ENCODE assay signal across 16 cellular contexts in the genomic region with DNA sequence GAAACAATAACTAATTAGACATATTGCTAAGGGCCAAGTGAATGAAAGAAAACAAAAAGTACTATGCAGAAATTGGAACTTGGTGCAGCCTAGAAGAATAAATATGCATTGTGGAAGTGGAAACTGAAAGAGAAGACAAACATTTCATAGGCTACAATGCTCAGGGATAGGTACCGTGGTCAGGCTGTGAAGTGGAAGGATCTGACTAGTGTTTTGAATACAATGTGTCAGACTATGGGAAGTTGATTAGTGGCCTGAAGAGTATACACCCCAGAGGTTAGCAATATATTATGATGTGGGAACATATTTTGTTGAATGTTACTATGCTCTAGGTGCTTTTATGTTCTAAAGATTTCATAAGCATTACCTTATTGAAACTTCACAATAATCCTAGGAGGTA.
"Had no signal": no experiment of that assay in that cellular context is flagged by ENCODE, and none has a peak within 500 bp of the region (broad histone marks: within the 10 kb centered on the region; RNA-seq: fewer than 3 reads in every experiment).

No MANE protein-coding gene starts in this region.

- H3K9me3 Mint-ChIP-seq: activated CD4-positive, alpha-beta memory T cell treated with anti-CD3 and anti-CD28 coated beads for 36 hours; nephron; stimulated activated naive B cell treated with anti-CD40 and anti-IgM and Interleukin-4, amounts not matched to agents 10 μg/mL and 1 μg/mL and 100 μg/mL, for 72 hours had no signal

- H3K4me1 ChIP-seq: ascending aorta, breast epithelium, transverse colon had no signal

- H3K27me3 Mint-ChIP-seq: activated CD4-positive, alpha-beta memory T cell treated with anti-CD3 and anti-CD28 coated beads for 36 hours had no signal

- H3K4me3 ChIP-seq: ascending aorta, breast epithelium, transverse colon had no signal

- H3K36me3 Mint-ChIP-seq: stimulated activated naive B cell treated with anti-CD40 and anti-IgM and Interleukin-4, amounts not matched to agents 10 μg/mL and 1 μg/mL and 100 μg/mL, for 72 hours had no signal

- H3K36me3 ChIP-seq: ascending aorta, breast epithelium, transverse colon had no signal

- H3K27ac Mint-ChIP-seq: activated CD4-positive, alpha-beta memory T cell treated with anti-CD3 and anti-CD28 coated beads for 36 hours; activated T-helper 2 cell treated with anti-CD3 and anti-CD28 coated beads, Interferon-gamma antibody, Interleukin-2, Interleukin-4, amounts not matched to agents 10 μg/mL and 5 μg/mL and 100 μg/mL, durations not matched to agents 14 hours and 24 hours and 36 hours; nephron; stimulated activated naive B cell treated with anti-CD40 and anti-IgM and Interleukin-4, amounts not matched to agents 10 μg/mL and 1 μg/mL and 100 μg/mL, for 72 hours had no signal

- H3K9me3 ChIP-seq: ascending aorta, breast epithelium, transverse colon had no signal

- DNase-seq: activated CD4-positive, alpha-beta memory T cell treated with anti-CD3 and anti-CD28 coated beads for 36 hours; dermis blood vessel endothelial cell; foreskin melanocyte; kidney glomerular epithelial cell; left ventricle myocardium superior; mesendoderm; nucleus accumbens; posterior cingulate gyrus; retina; stimulated activated naive B cell treated with anti-CD40 and anti-IgM and Interleukin-4, amounts not matched to agents 10 μg/mL and 1 μg/mL and 100 μg/mL, for 72 hours; transverse colon had no signal

- H3K4me3 Mint-ChIP-seq: activated CD4-positive, alpha-beta memory T cell treated with anti-CD3 and anti-CD28 coated beads for 36 hours; nephron; stimulated activated naive B cell treated with anti-CD40 and anti-IgM and Interleukin-4, amounts not matched to agents 10 μg/mL and 1 μg/mL and 100 μg/mL, for 72 hours had no signal

- H3K27me3 ChIP-seq: ascending aorta, breast epithelium, transverse colon had no signal

- H3K27ac ChIP-seq: ascending aorta, breast epithelium, epithelial cell of prostate, transverse colon had no signal

- ATAC-seq: left ventricle myocardium superior; stimulated activated naive B cell treated with anti-CD40 and anti-IgM and Interleukin-4, amounts not matched to agents 10 μg/mL and 1 μg/mL and 100 μg/mL, for 72 hours had no signal
